15 cellular contexts compared by ENCODE assay signal in the genomic region with DNA sequence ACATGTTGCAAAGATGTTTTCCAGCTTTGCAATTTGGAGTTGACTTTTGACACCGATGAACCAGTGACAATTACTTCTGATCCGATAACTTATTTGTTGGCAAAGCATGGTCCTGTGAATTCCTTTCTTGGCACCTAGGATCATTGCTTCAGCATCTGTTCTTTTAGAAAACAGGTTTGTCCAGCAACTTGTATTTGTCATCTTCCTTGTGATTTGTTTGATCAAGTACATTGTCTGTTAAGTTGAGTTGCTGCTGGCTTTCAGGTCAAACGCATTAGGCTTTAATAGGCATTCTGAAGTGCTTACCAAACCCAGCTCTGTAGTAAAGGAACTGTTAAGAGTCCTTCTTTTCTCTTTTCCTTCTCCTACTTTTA.
DNase-seq lines count a peak whose midpoint lies in the region; ATAC-seq and TF ChIP-seq lines count a peak whose summit lies in the region.
"Had no signal": no experiment of that assay in that cellular context is flagged by ENCODE, and none has a peak within 500 bp of the region (broad histone marks: within the 10 kb centered on the region; RNA-seq: fewer than 3 reads in every experiment).

No MANE protein-coding gene starts in this region.

- H3K4me1 ChIP-seq in vagina (peaks cover 8% of the 10 kb centered on the region), ovary (ENCODE audit: insufficient read depth) (no peaks in the 10 kb centered on the region), heart left ventricle (peaks cover 0 to 17% (median 0%) of the 10 kb centered on the region in 12 donors)

- H3K4me3 ChIP-seq in vagina, result no peak overlapping the region
- no peak overlapping the region for H3K4me3 ChIP-seq in ovary
- no peak overlapping the region for H3K4me3 ChIP-seq in coronary artery
- no peak overlapping the region for H3K4me3 ChIP-seq in heart left ventricle

- H3K9me3 ChIP-seq in vagina, result no peaks in the 10 kb centered on the region
- H3K9me3 ChIP-seq in ovary, result no peaks in the 10 kb centered on the region
- H3K9me3 ChIP-seq in heart left ventricle, result no peaks in the 10 kb centered on the region

- TF ChIP-seq CTCF in VCaP (conservative IDR thresholded peaks at IDR 0.05), result no peak
- TF ChIP-seq CTCF in vagina (IDR thresholded peaks at IDR 0.05), result no peak
- no peak for TF ChIP-seq CTCF in ovary (IDR thresholded peaks at IDR 0.05)
- no peak for TF ChIP-seq CTCF in coronary artery (IDR thresholded peaks at IDR 0.05)
- TF ChIP-seq CTCF in heart left ventricle (IDR thresholded peaks at IDR 0.05), result no peak

- TF ChIP-seq POLR2A in vagina (IDR thresholded peaks at IDR 0.05) (no peak), ovary (IDR thresholded peaks at IDR 0.05) (no peak), heart left ventricle (IDR thresholded peaks at IDR 0.05) (no peak)

- H3K27me3 ChIP-seq in vagina (no peaks in the 10 kb centered on the region), ovary (no peaks in the 10 kb centered on the region), heart left ventricle (no peaks in the 10 kb centered on the region)

- ATAC-seq in memory B cell (ENCODE audit: low read depth), result no peak
- ATAC-seq in heart left ventricle, result no peak
- ATAC-seq: natural killer cell treated with Interleukin-12 subunit alpha and Interleukin-12 subunit beta and Interleukin-15 and Interleukin-18, amount 100 ng/mL, for 72 hours had no signal

- no peaks in the 10 kb centered on the region for H3K36me3 ChIP-seq in vagina
- no peaks in the 10 kb centered on the region for H3K36me3 ChIP-seq in ovary
- H3K36me3 ChIP-seq in heart left ventricle, result no peaks in the 10 kb centered on the region

- H3K9me3 Mint-ChIP-seq in memory B cell, result no peaks in the 10 kb centered on the region
- H3K9me3 Mint-ChIP-seq: natural killer cell treated with Interleukin-12 subunit alpha and Interleukin-12 subunit beta and Interleukin-15 and Interleukin-18, amount 100 ng/mL, for 72 hours had no signal

- peak overlapping the region; percentile 81 for H3K27ac Mint-ChIP-seq in memory B cell
- H3K27ac Mint-ChIP-seq: natural killer cell treated with Interleukin-12 subunit alpha and Interleukin-12 subunit beta and Interleukin-15 and Interleukin-18, amount 100 ng/mL, for 72 hours had no signal

- no peaks in the 10 kb centered on the region for H3K27me3 Mint-ChIP-seq in memory B cell
- H3K27me3 Mint-ChIP-seq: natural killer cell treated with Interleukin-12 subunit alpha and Interleukin-12 subunit beta and Interleukin-15 and Interleukin-18, amount 100 ng/mL, for 72 hours had no signal

- 87 to 88% (median 88%) methylated on average over 3 of the region's 3 CpGs for WGBS in ovary, 3 donors
- WGBS in heart left ventricle, 4 donors, result 77 to 85% (median 81%) methylated on average over 3 of the region's 3 CpGs

- H3K36me3 Mint-ChIP-seq in memory B cell, result no peaks in the 10 kb centered on the region
- H3K36me3 Mint-ChIP-seq: natural killer cell treated with Interleukin-12 subunit alpha and Interleukin-12 subunit beta and Interleukin-15 and Interleukin-18, amount 100 ng/mL, for 72 hours had no signal

- DNase-seq in SIG-M5 treated with dmso at 0.1 percent for 504 hours (lab: John Stamatoyannopoulos, UW; ENCODE audit: unreplicated experiment) (peak; percentile 100), SIG-M5 (lab: John Stamatoyannopoulos, UW) (no peak), memory B cell (ENCODE audit: low spot score in 2 of 2) (no peak), vagina (ENCODE audit: extremely low spot score in 2 of 2) (no peak), ovary (no peak), coronary artery (ENCODE audit: low spot score) (no peak), heart left ventricle (no peak)
- DNase-seq: activated CD4-positive, alpha-beta T cell treated with anti-CD3 and anti-CD28 coated beads, Interleukin-2, amount 50 U/mL, for 1 hour; aorta; COR-L47; foreskin melanocyte; KG1; NCI-H187 treated with DMSO at 0.1 percent for 48 hours had no signal

- intact Hi-C loops in vagina (cut with DNase I) (no loop called here), ovary (cut with DNase I) (no loop called here), heart left ventricle (cut with DNase I) (loop anchor here in 1 of 10 donors (10.0 kb wide), 1 partner anchor 61 kb away; no protein-coding TSS in a partner anchor)

- peaks cover 26% of the 10 kb centered on the region for H3K4me1 Mint-ChIP-seq in memory B cell

- no peak for TF ChIP-seq EP300 in ovary (IDR thresholded peaks at IDR 0.05)

- H3K27ac ChIP-seq in VCaP (peak overlapping the region; percentile 95), vagina (peak overlapping the region; percentile 40), ovary (no peak overlapping the region), coronary artery (no peak overlapping the region), heart left ventricle (no peak overlapping the region)

- peak overlapping the region; percentile 11 for H3K4me3 Mint-ChIP-seq in memory B cell
- H3K4me3 Mint-ChIP-seq: natural killer cell treated with Interleukin-12 subunit alpha and Interleukin-12 subunit beta and Interleukin-15 and Interleukin-18, amount 100 ng/mL, for 72 hours had no signal

Comparison
In these comparisons a context has a peak if more than half of its experiments do, and no peak if none do; other contexts are left out.
1. H3K27ac ChIP-seq: peak in VCaP (single experiment) and vagina (single experiment); none in ovary (0 of 2), coronary artery (0 of 2) and heart left ventricle (0 of 12).